Comparison of ENCODE assay signal across 19 cellular contexts in the genomic region with DNA sequence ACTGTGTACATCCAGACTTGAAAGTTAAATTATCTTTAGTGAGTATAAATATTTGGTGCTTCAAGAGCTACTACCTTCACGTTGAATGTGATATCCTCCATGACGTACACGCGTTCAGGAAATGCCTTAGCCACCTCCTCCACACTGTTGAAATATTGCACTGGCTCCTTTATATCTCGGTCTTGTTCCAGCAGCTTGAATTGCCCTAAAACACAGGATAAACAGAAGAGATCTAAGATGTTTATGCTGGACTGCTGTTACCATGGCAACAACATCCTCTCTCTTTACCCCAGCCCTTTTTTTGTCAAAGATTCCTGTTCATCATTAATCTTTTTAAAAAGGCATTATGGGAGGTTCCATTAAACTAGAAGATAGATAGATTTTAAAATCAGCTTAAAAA.
A peak's percentile ranks its signal among the peaks of the same experiment; 100 is the strongest.
DNase-seq lines count a peak whose midpoint lies in the region; TF ChIP-seq lines count a peak whose summit lies in the region.
"Had no signal": no experiment of that assay in that cellular context is flagged by ENCODE, and none has a peak within 500 bp of the region (broad histone marks: within the 10 kb centered on the region; RNA-seq: fewer than 3 reads in every experiment).

No MANE protein-coding gene starts in this region.

- no peak overlapping the region for H3K27ac ChIP-seq in RWPE1
- H3K27ac ChIP-seq: ovary, upper lobe of left lung, VCaP had no signal

- CTCF ChIA-PET in RWPE1 (lab: Yijun Ruan, JAX), result interaction anchor here (1.0 kb wide), 1 partner anchor 58 kb away, joined by 4 read pairs; no protein-coding TSS in a partner anchor

- H3K9me3 Mint-ChIP-seq in nephron progenitor cell (no peaks in the 10 kb centered on the region), CD14-positive monocyte (no peaks in the 10 kb centered on the region)

- H3K27me3 Mint-ChIP-seq in nephron progenitor cell (ENCODE audit: low read depth, poor library complexity) (no peaks in the 10 kb centered on the region), CD14-positive monocyte (ENCODE audit: low read depth in 3 of 3) (peaks cover 0 to 3% (median 3%) of the 10 kb centered on the region in 3 donors)
- H3K27me3 Mint-ChIP-seq: memory B cell had no signal

- H3K4me1 Mint-ChIP-seq in nephron progenitor cell (peaks cover 7% of the 10 kb centered on the region), CD14-positive monocyte (no peaks in the 10 kb centered on the region)
- H3K4me1 Mint-ChIP-seq: activated CD8-positive, alpha-beta memory T cell treated with anti-CD3 and anti-CD28 coated beads, Interleukin-2, amount 10 ng/mL, durations not matched to agents 7 days and 5 days; memory B cell had no signal

- TF ChIP-seq CTCF in AG10803 (conservative IDR thresholded peaks at IDR 0.05; ENCODE audit: low read length) (no peak), fibroblast of the aortic adventitia (IDR thresholded peaks at IDR 0.05; ENCODE audit: insufficient read depth, low read length) (no peak), nephron progenitor cell (IDR thresholded peaks at IDR 0.05) (no peak), RWPE1 (conservative IDR thresholded peaks at IDR 0.05; ENCODE audit: low read depth) (no peak), CD14-positive monocyte (IDR thresholded peaks at IDR 0.05) (no peak)

- POLR2A ChIA-PET in RWPE1 (lab: Yijun Ruan, JAX; ENCODE audit: low non-redundant PET), result no interaction called here

- H3K4me3 ChIP-seq in AG10803 (ENCODE audit: low read length) (no peak overlapping the region), fibroblast of the aortic adventitia (ENCODE audit: low read depth, low read length) (no peak overlapping the region)
- H3K4me3 ChIP-seq: ovary, upper lobe of left lung had no signal

- peak; percentile 32 for DNase-seq in AG10803 (ENCODE audit: low read depth)
- peak; percentile 96 for DNase-seq in amniotic epithelial cell (ENCODE audit: low read depth)
- peak; percentile 68 for DNase-seq in fibroblast of the aortic adventitia (ENCODE audit: low read depth)
- DNase-seq in nephron progenitor cell, result no peak
- DNase-seq in RWPE1 (ENCODE audit: low spot score), result no peak
- DNase-seq in kidney tubule cell (ENCODE audit: low spot score), result no peak
- DNase-seq in UCSD-AML1 (lab: John Stamatoyannopoulos, UW; ENCODE audit: unreplicated experiment), result no peak
- DNase-seq in CD14-positive monocyte (ENCODE audit: low spot score), result no peak
- DNase-seq: activated CD8-positive, alpha-beta memory T cell treated with anti-CD3 and anti-CD28 coated beads, Interleukin-2, amount 10 ng/mL, durations not matched to agents 7 days and 5 days; activated naive CD4-positive, alpha-beta T cell treated with Interleukin-2 at 50 U/mL for 16 hours; cerebellar nuclear complex; DND-41; erythroblast; MM.1S; NCI-H2171; upper lobe of left lung had no signal

- H3K36me3 Mint-ChIP-seq in nephron progenitor cell (ENCODE audit: low read depth) (peaks cover 5% of the 10 kb centered on the region), CD14-positive monocyte (no peaks in the 10 kb centered on the region)
- H3K36me3 Mint-ChIP-seq: activated CD8-positive, alpha-beta memory T cell treated with anti-CD3 and anti-CD28 coated beads, Interleukin-2, amount 10 ng/mL, durations not matched to agents 7 days and 5 days; memory B cell had no signal

- no peak overlapping the region for H3K4me3 Mint-ChIP-seq in nephron progenitor cell
- no peak overlapping the region for H3K4me3 Mint-ChIP-seq in CD14-positive monocyte
- H3K4me3 Mint-ChIP-seq: activated CD8-positive, alpha-beta memory T cell treated with anti-CD3 and anti-CD28 coated beads, Interleukin-2, amount 10 ng/mL, durations not matched to agents 7 days and 5 days; memory B cell had no signal

- H3K27ac Mint-ChIP-seq in nephron progenitor cell, result peak overlapping the region; percentile 33
- H3K27ac Mint-ChIP-seq in CD14-positive monocyte, result no peak overlapping the region
- H3K27ac Mint-ChIP-seq: activated CD8-positive, alpha-beta memory T cell treated with anti-CD3 and anti-CD28 coated beads, Interleukin-2, amount 10 ng/mL, durations not matched to agents 7 days and 5 days; memory B cell had no signal

- intact Hi-C loops in CD14-positive monocyte (cut with micrococcal nuclease), result loop anchor here in 1 of 2 donors (2.0 kb wide), 1 partner anchor 21 kb away; no protein-coding TSS in a partner anchor

Comparison
In these comparisons a context has a peak if more than half of its experiments do, and no peak if none do; other contexts are left out.
1. DNase-seq: peak in AG10803 (single experiment), amniotic epithelial cell (single experiment) and fibroblast of the aortic adventitia (single experiment); none in nephron progenitor cell (single experiment), RWPE1 (single experiment), kidney tubule cell (single experiment), UCSD-AML1 (single experiment) and CD14-positive monocyte (single experiment).